1 cellular context compared by ENCODE assay signal in genomic region chr9:130143974-130144373, GRCh38.
TF ChIP-seq lines count a peak whose summit lies in the region.

No MANE protein-coding gene starts in this region.

TF ChIP-seq in IMR-90, 13 proteins besides CTCF, POLR2A, EP300 and RAD21:
- TF ChIP-seq FOS (IDR thresholded peaks at IDR 0.05; ENCODE audit: low read depth, low read length), result no peak
- TF ChIP-seq RFX5 (IDR thresholded peaks at IDR 0.05; ENCODE audit: low read depth, low read length), result no peak
- TF ChIP-seq MAFK (IDR thresholded peaks at IDR 0.05; ENCODE audit: low read depth, low read length), result no peak
- TF ChIP-seq ELK1 (IDR thresholded peaks at IDR 0.05; ENCODE audit: borderline replicate concordance, low read depth, low read length), result no peak
- TF ChIP-seq BHLHE40 (IDR thresholded peaks at IDR 0.05; ENCODE audit: low read depth, low read length), result no peak
- TF ChIP-seq NFE2L2 (IDR thresholded peaks at IDR 0.05; ENCODE audit: low read depth, low read length), result no peak
- TF ChIP-seq CHD1 (IDR thresholded peaks at IDR 0.05; ENCODE audit: low read depth, low read length), result no peak
- TF ChIP-seq CEBPB (IDR thresholded peaks at IDR 0.05; ENCODE audit: low read depth, low read length), result no peak
- TF ChIP-seq MXI1 (IDR thresholded peaks at IDR 0.05; ENCODE audit: borderline replicate concordance, low read depth, low read length), result no peak
- TF ChIP-seq MAZ (IDR thresholded peaks at IDR 0.05; ENCODE audit: borderline replicate concordance, low read depth, low read length), result no peak
- TF ChIP-seq USF2 (IDR thresholded peaks at IDR 0.05; ENCODE audit: low read depth, low read length), result no peak
